In genomic region chr7:146028251-146028750, GRCh38 we compare ENCODE assay signal across 29 cellular contexts.
"Had no signal": no experiment of that assay in that cellular context is flagged by ENCODE, and none has a peak within 500 bp of the region (broad histone marks: within the 10 kb centered on the region; RNA-seq: fewer than 3 reads in every experiment).

No MANE protein-coding gene starts in this region.

- DNase-seq: dermis blood vessel endothelial cell; dorsolateral prefrontal cortex; effector CD4-positive, alpha-beta T cell; effector memory CD4-positive, alpha-beta T cell; endodermal cell; erythroblast; esophagus squamous epithelium; foreskin fibroblast; foreskin melanocyte; gastrocnemius medialis; heart left ventricle; hypothalamus; immature natural killer cell; islet precursor cell; kidney; kidney glomerular epithelial cell; left colon; left lung; left ventricle myocardium superior; lower lobe of right lung; mesenchymal stem cell; mucosa of descending colon; naive B cell; naive thymus-derived CD8-positive, alpha-beta T cell had no signal

- H3K4me3 ChIP-seq: coronary artery, dorsolateral prefrontal cortex, esophagus squamous epithelium, gastrocnemius medialis, heart left ventricle, hepatocyte, left lung, lower lobe of right lung, mucosa of descending colon had no signal

- H3K27me3 Mint-ChIP-seq: naive B cell; naive thymus-derived CD8-positive, alpha-beta T cell had no signal

- H3K4me1 ChIP-seq: esophagus squamous epithelium, gastrocnemius medialis, heart left ventricle, left lung, lower lobe of right lung had no signal

- H3K27me3 ChIP-seq: dorsolateral prefrontal cortex, esophagus squamous epithelium, gastrocnemius medialis, heart left ventricle, hepatocyte, left lung had no signal

- H3K27ac ChIP-seq: coronary artery, dorsolateral prefrontal cortex, epithelial cell of prostate, esophagus squamous epithelium, gastrocnemius medialis, heart left ventricle, hepatocyte, left lung, lower lobe of right lung had no signal

- H3K27ac Mint-ChIP-seq: endodermal cell; immature natural killer cell; mesothelial cell of epicardium; naive B cell; naive thymus-derived CD8-positive, alpha-beta T cell had no signal

- ATAC-seq: esophagus mucosa; gastrocnemius medialis; heart left ventricle; left colon; left lung; left ventricle myocardium superior; lower lobe of right lung; mucosa of descending colon; naive thymus-derived CD8-positive, alpha-beta T cell had no signal

- H3K4me3 Mint-ChIP-seq: endodermal cell; immature natural killer cell; mesothelial cell of epicardium; naive B cell; naive thymus-derived CD8-positive, alpha-beta T cell had no signal

- H3K9me3 ChIP-seq: gastrocnemius medialis had no signal

- H3K4me1 Mint-ChIP-seq: endodermal cell; immature natural killer cell; mesothelial cell of epicardium; naive B cell; naive thymus-derived CD8-positive, alpha-beta T cell had no signal

- H3K36me3 ChIP-seq: esophagus squamous epithelium, gastrocnemius medialis, heart left ventricle, left lung, lower lobe of right lung had no signal

- H3K36me3 Mint-ChIP-seq: immature natural killer cell; mesothelial cell of epicardium; naive B cell; naive thymus-derived CD8-positive, alpha-beta T cell had no signal
